In genomic region chr12:108205864-108206263, GRCh38 we compare ENCODE assay signal across 30 cellular contexts.
"Had no signal": no experiment of that assay in that cellular context is flagged by ENCODE, and none has a peak within 500 bp of the region (broad histone marks: within the 10 kb centered on the region; RNA-seq: fewer than 3 reads in every experiment).

No MANE protein-coding gene starts in this region.

- H3K27ac ChIP-seq: body of pancreas, cardiac muscle cell, colonic mucosa, epithelial cell of prostate, esophagus squamous epithelium, gastroesophageal sphincter, heart right ventricle, WERI-Rb-1 had no signal

- ATAC-seq: activated CD4-positive, CD25-positive, alpha-beta regulatory T cell treated with anti-CD3 and anti-CD28 coated beads, Interleukin-2, amount 50 U/mL, for 24 hours; activated CD8-positive, alpha-beta T cell treated with anti-CD3 and anti-CD28 coated beads for 36 hours; activated T-cell treated with anti-CD3 and anti-CD28 coated beads, Interleukin-2, amount 50 U/mL, for 4 hours; activated T-helper 17 cell treated with anti-CD3 and anti-CD28 coated beads, Interleukin-2, amount 50 U/mL, for 72 hours; body of pancreas; gastroesophageal sphincter; heart right ventricle; T-helper 17 cell had no signal

- H3K9me3 ChIP-seq: colonic mucosa, esophagus squamous epithelium, gastroesophageal sphincter had no signal

- H3K4me3 ChIP-seq: body of pancreas, cardiac muscle cell, colonic mucosa, esophagus squamous epithelium, gastroesophageal sphincter, heart right ventricle had no signal

- DNase-seq: activated B cell treated with CpG ODN at 0.5 μM for 24 hours; activated CD4-positive, alpha-beta T cell treated with anti-CD3 and anti-CD28 coated beads for 48 hours; activated CD4-positive, alpha-beta T cell treated with anti-CD3 and anti-CD28 coated beads, Interleukin-2, amount 50 U/mL, for 1 hour; activated CD4-positive, alpha-beta T cell treated with anti-CD3 and anti-CD28 coated beads, Interleukin-2, amount 50 U/mL, for 48 hours; activated CD8-positive, alpha-beta memory T cell treated with anti-CD3 and anti-CD28 coated beads for 24 hours; activated CD8-positive, alpha-beta T cell treated with anti-CD3 and anti-CD28 coated beads for 36 hours; activated effector memory CD4-positive, alpha-beta T cell treated with Interleukin-2 at 50 U/mL for 16 hours; activated gamma-delta T cell treated with Interleukin-2 at 50 U/mL for 16 hours; activated naive CD4-positive, alpha-beta T cell treated with anti-CD3 and anti-CD28 coated beads, Interleukin-2, amount 50 U/mL, for 16 hours; activated naive CD4-positive, alpha-beta T cell treated with Interleukin-2 at 50 U/mL for 16 hours; activated T-cell treated with anti-CD3 and anti-CD28 coated beads, Interleukin-2, amount 50 U/mL, for 4 hours; amygdala; aorta; body of pancreas; colonic mucosa; effector CD8-positive, alpha-beta T cell; esophagus squamous epithelium; foreskin melanocyte; heart right ventricle; T-helper 1 cell; T-helper 17 cell; T1000; WERI-Rb-1 had no signal

- H3K4me1 ChIP-seq: body of pancreas, colonic mucosa, esophagus squamous epithelium, gastroesophageal sphincter, heart right ventricle had no signal

- FAIRE-seq: endometrium, endothelial cell of umbilical vein had no signal

- H3K36me3 ChIP-seq: cardiac muscle cell, colonic mucosa, esophagus squamous epithelium, heart right ventricle, WERI-Rb-1 had no signal

- H3K27me3 ChIP-seq: body of pancreas, cardiac muscle cell, colonic mucosa, esophagus squamous epithelium, gastroesophageal sphincter had no signal
